Comparison of ENCODE assay signal across 18 cellular contexts in genomic region chr4:175823015-175823741, GRCh38. TPM values are rescaled to one million over a fixed set of nuclear protein-coding genes. Genes with fewer than 3 reads are reported as not detected.
DNase-seq lines count a peak whose midpoint lies in the region; ATAC-seq, FAIRE-seq and TF ChIP-seq lines count a peak whose summit lies in the region.
"Had no signal": no experiment of that assay in that cellular context is flagged by ENCODE, and none has a peak within 500 bp of the region (broad histone marks: within the 10 kb centered on the region; RNA-seq: fewer than 3 reads in every experiment).

No MANE protein-coding gene starts in this region.

- DNase-seq in GM18507 (ENCODE audit: extremely low spot score, insufficient read length, low read depth) (no peak), GM20000 (ENCODE audit: low spot score) (peak; percentile 27), GF-D8 (lab: John Stamatoyannopoulos, UW) (no peak), NCI-H1694 treated with DMSO at 0.1 percent for 48 hours (lab: John Stamatoyannopoulos, UW) (no peak), hypothalamus (lab: John Stamatoyannopoulos, UW) (no peak), chondrocyte (ENCODE audit: low spot score) (no peak)
- DNase-seq: adrenal gland, DMS79 treated with DMSO at 0.1 percent for 48 hours, dorsolateral prefrontal cortex, foreskin melanocyte, kidney glomerular epithelial cell, natural killer cell, NCI-H2081 treated with DMSO at 0.1 percent for 48 hours, right lobe of liver, T-helper 9 cell had no signal

- no peak overlapping the region for H3K4me3 Mint-ChIP-seq in chondrocyte (ENCODE audit: unreplicated experiment)
- H3K4me3 Mint-ChIP-seq: natural killer cell had no signal

- TF ChIP-seq CTCF in GM20000 (IDR thresholded peaks at IDR 0.05; ENCODE audit: extremely low read depth, missing control alignments) (no peak), chondrocyte (IDR thresholded peaks at IDR 0.05) (no peak)

- ATAC-seq in HG02885 (IDR thresholded peaks at IDR 0.05; ENCODE audit: poor library complexity, unreplicated experiment) (peak; percentile 97), HG03520 (IDR thresholded peaks at IDR 0.05; ENCODE audit: unreplicated experiment) (peak; percentile 96)
- ATAC-seq: natural killer cell, Panc1, right lobe of liver had no signal

- no peaks in the 10 kb centered on the region for H3K4me1 Mint-ChIP-seq in chondrocyte (ENCODE audit: low read depth)
- H3K4me1 Mint-ChIP-seq: natural killer cell had no signal

- no peak overlapping the region for H3K27ac Mint-ChIP-seq in chondrocyte (ENCODE audit: unreplicated experiment)
- H3K27ac Mint-ChIP-seq: natural killer cell had no signal

- H3K9me3 Mint-ChIP-seq in chondrocyte (ENCODE audit: low read depth), result no peaks in the 10 kb centered on the region

- peaks cover 9% of the 10 kb centered on the region for H3K27me3 Mint-ChIP-seq in chondrocyte (ENCODE audit: low read depth)

- peak; percentile 81 for FAIRE-seq in GM18507 (lab: Jason Lieb, UNC)

- no peaks in the 10 kb centered on the region for H3K36me3 Mint-ChIP-seq in chondrocyte (ENCODE audit: low read depth)
- H3K36me3 Mint-ChIP-seq: natural killer cell had no signal

RNA-seq across cellular contexts. Expression of gene GPM6A, which starts 11.1 kb away (rescaled TPM):
- total RNA-seq in chondrocyte, result not detected in 3 replicates
- total RNA-seq: natural killer cell had no signal
